Comparison of ENCODE assay signal across 10 cellular contexts in genomic region chr3:23567917-23568316, GRCh38.
A peak's percentile ranks its signal among the peaks of the same experiment; 100 is the strongest.
DNase-seq lines count a peak whose midpoint lies in the region; ATAC-seq and TF ChIP-seq lines count a peak whose summit lies in the region.
"Had no signal": no experiment of that assay in that cellular context is flagged by ENCODE, and none has a peak within 500 bp of the region (broad histone marks: within the 10 kb centered on the region; RNA-seq: fewer than 3 reads in every experiment).

No MANE protein-coding gene starts in this region.

- peak; percentile 77 for DNase-seq in AG04450 (ENCODE audit: low read depth, low spot score)
- DNase-seq in HFF-Myc (ENCODE audit: extremely low read depth, low read depth), result peak; percentile 67
- peak; percentile 56 to 67 for DNase-seq in SJCRH30
- DNase-seq in glomerular visceral epithelial cell (ENCODE audit: extremely low spot score), result peak; percentile 95
- no peak for DNase-seq in occipital lobe (lab: John Stamatoyannopoulos, UW)
- DNase-seq in activated CD4-positive, alpha-beta T cell treated with anti-CD3 and anti-CD28 coated beads, Interleukin-2, amount 50 U/mL, for 4 hours, result no peak
- no peak for DNase-seq in coronary artery (ENCODE audit: low spot score)
- DNase-seq: DND-41 had no signal

- POLR2A ChIA-PET in AG04450 (lab: Yijun Ruan, JAX), result no interaction called here

- H3K27ac ChIP-seq in AG04450 (ENCODE audit: low read depth, low read length) (no peak overlapping the region), SJCRH30 (no peak overlapping the region), coronary artery (no peak overlapping the region)
- H3K27ac ChIP-seq: VCaP had no signal

- ATAC-seq in GM21717 (IDR thresholded peaks at IDR 0.05; ENCODE audit: unreplicated experiment), result no peak

- CTCF ChIA-PET in AG04450 (lab: Charles Lee), result no interaction called here

- TF ChIP-seq CTCF in AG04450 (IDR thresholded peaks at IDR 0.05; ENCODE audit: low read depth, low read length) (no peak), HFF-Myc (IDR thresholded peaks at IDR 0.05; ENCODE audit: low read depth, low read length, missing control alignments) (no peak), coronary artery (IDR thresholded peaks at IDR 0.05) (no peak)

- H3K36me3 ChIP-seq in SJCRH30, result no peaks in the 10 kb centered on the region

- H3K27me3 ChIP-seq in AG04450 (ENCODE audit: control insufficient read depth, insufficient read depth, low read length) (no peaks in the 10 kb centered on the region), SJCRH30 (no peaks in the 10 kb centered on the region)

- H3K4me3 ChIP-seq in AG04450 (ENCODE audit: low read depth, low read length), result no peak overlapping the region
- no peak overlapping the region for H3K4me3 ChIP-seq in HFF-Myc (replicated peaks; ENCODE audit: low read depth, low read length)
- no peak overlapping the region for H3K4me3 ChIP-seq in SJCRH30
- no peak overlapping the region for H3K4me3 ChIP-seq in coronary artery

- H3K4me1 ChIP-seq in SJCRH30, result peaks cover 17% of the 10 kb centered on the region

- H3K9me3 ChIP-seq in AG04450 (ENCODE audit: control insufficient read depth, insufficient read depth, low read length) (no peaks in the 10 kb centered on the region), SJCRH30 (replicated peaks) (no peaks in the 10 kb centered on the region)

Comparison
In these comparisons a context has a peak if more than half of its experiments do, and no peak if none do; other contexts are left out.
1. DNase-seq: peak in AG04450 (single experiment), HFF-Myc (single experiment), SJCRH30 (2 of 2) and glomerular visceral epithelial cell (single experiment); none in occipital lobe (single experiment), activated CD4-positive, alpha-beta T cell treated with anti-CD3 and anti-CD28 coated beads, Interleukin-2, amount 50 U/mL, for 4 hours (0 of 2) and coronary artery (single experiment).